ENCODE assay signal across 15 cellular contexts in genomic region chr1:83626603-83627002, GRCh38.
DNase-seq lines count a peak whose midpoint lies in the region; ATAC-seq, FAIRE-seq and TF ChIP-seq lines count a peak whose summit lies in the region.
"Had no signal": no experiment of that assay in that cellular context is flagged by ENCODE, and none has a peak within 500 bp of the region (broad histone marks: within the 10 kb centered on the region; RNA-seq: fewer than 3 reads in every experiment).

No MANE protein-coding gene starts in this region.

- no peaks in the 10 kb centered on the region for H3K4me1 Mint-ChIP-seq in activated CD4-positive, alpha-beta T cell treated with anti-CD3 and anti-CD28 coated beads, Interleukin-2, amount 10 ng/mL, durations not matched to agents 24 days and 14 days

- DNase-seq in GM12865 (ENCODE audit: low read depth) (peak; percentile 77), NCI-H2029 (lab: John Stamatoyannopoulos, UW) (peak; percentile 82), bronchial epithelial cell (ENCODE audit: low read depth) (peak; percentile 1), T-helper 1 cell (no peak), T-helper 2 cell (no peak), AML-193 (lab: John Stamatoyannopoulos, UW) (no peak)
- no peak for DNase-seq in activated CD4-positive, alpha-beta T cell treated with anti-CD3 and anti-CD28 coated beads, Interleukin-2, amount 10 ng/mL, durations not matched to agents 24 days and 14 days
- DNase-seq: activated CD4-positive, alpha-beta T cell treated with anti-CD3 and anti-CD28 coated beads for 48 hours; CD8-positive, alpha-beta T cell; head of caudate nucleus; left colon; MG63; nephron progenitor cell; T-cell had no signal

- H3K27me3 Mint-ChIP-seq in activated CD4-positive, alpha-beta T cell treated with anti-CD3 and anti-CD28 coated beads, Interleukin-2, amount 10 ng/mL, durations not matched to agents 24 days and 14 days, result no peaks in the 10 kb centered on the region
- H3K27me3 Mint-ChIP-seq: T-cell had no signal

- intact Hi-C loops in activated CD4-positive, alpha-beta T cell treated with anti-CD3 and anti-CD28 coated beads, Interleukin-2, amount 10 ng/mL, durations not matched to agents 24 days and 14 days (cut with micrococcal nuclease), result no loop called here

- no peak overlapping the region for H3K4me3 Mint-ChIP-seq in activated CD4-positive, alpha-beta T cell treated with anti-CD3 and anti-CD28 coated beads, Interleukin-2, amount 10 ng/mL, durations not matched to agents 24 days and 14 days
- H3K4me3 Mint-ChIP-seq: CD8-positive, alpha-beta T cell; nephron progenitor cell; T-cell had no signal

- no peaks in the 10 kb centered on the region for H3K27me3 ChIP-seq in bronchial epithelial cell (ENCODE audit: control insufficient read depth, insufficient read depth, low read length)
- H3K27me3 ChIP-seq: MG63 had no signal

- no peak overlapping the region for H3K27ac Mint-ChIP-seq in activated CD4-positive, alpha-beta T cell treated with anti-CD3 and anti-CD28 coated beads, Interleukin-2, amount 10 ng/mL, durations not matched to agents 24 days and 14 days
- H3K27ac Mint-ChIP-seq: CD8-positive, alpha-beta T cell; nephron progenitor cell; T-cell had no signal

- TF ChIP-seq CTCF in GM12865 (IDR thresholded peaks at IDR 0.05; ENCODE audit: insufficient read depth, low read depth, low read length, missing control alignments) (no peak), bronchial epithelial cell (IDR thresholded peaks at IDR 0.05; ENCODE audit: insufficient read depth, low read length, severe bottlenecking) (no peak)

- no peaks in the 10 kb centered on the region for H3K36me3 Mint-ChIP-seq in activated CD4-positive, alpha-beta T cell treated with anti-CD3 and anti-CD28 coated beads, Interleukin-2, amount 10 ng/mL, durations not matched to agents 24 days and 14 days (ENCODE audit: low read depth)
- H3K36me3 Mint-ChIP-seq: CD8-positive, alpha-beta T cell; T-cell had no signal

- H3K4me3 ChIP-seq in GM12865 (ENCODE audit: low read depth, low read length), result no peak overlapping the region
- no peak overlapping the region for H3K4me3 ChIP-seq in bronchial epithelial cell (ENCODE audit: low read depth, low read length)
- H3K4me3 ChIP-seq: MG63 had no signal

- FAIRE-seq in bronchial epithelial cell (lab: Jason Lieb, UNC), result no peak

- H3K36me3 ChIP-seq in bronchial epithelial cell (ENCODE audit: control insufficient read depth, insufficient read depth, low read length), result no peaks in the 10 kb centered on the region
- H3K36me3 ChIP-seq: MG63 had no signal

- peak; percentile 65 for ATAC-seq in GM21423 (IDR thresholded peaks at IDR 0.05; ENCODE audit: unreplicated experiment)
- ATAC-seq: CD8-positive, alpha-beta T cell; left colon; T-cell had no signal

- H3K9me3 Mint-ChIP-seq in activated CD4-positive, alpha-beta T cell treated with anti-CD3 and anti-CD28 coated beads, Interleukin-2, amount 10 ng/mL, durations not matched to agents 24 days and 14 days, result peaks cover 5% of the 10 kb centered on the region
- H3K9me3 Mint-ChIP-seq: CD8-positive, alpha-beta T cell had no signal

Comparison
In these comparisons a context has a peak if more than half of its experiments do, and no peak if none do; other contexts are left out.
1. DNase-seq: peak in GM12865 (single experiment), NCI-H2029 (single experiment) and bronchial epithelial cell (single experiment); none in T-helper 1 cell (0 of 5), T-helper 2 cell (0 of 5), AML-193 (0 of 2) and activated CD4-positive, alpha-beta T cell treated with anti-CD3 and anti-CD28 coated beads, Interleukin-2, amount 10 ng/mL, durations not matched to agents 24 days and 14 days (single experiment).